ENCODE assay signal across 16 cellular contexts in genomic region chr10:22539579-22540160, GRCh38.
"Had no signal": no experiment of that assay in that cellular context is flagged by ENCODE, and none has a peak within 500 bp of the region (broad histone marks: within the 10 kb centered on the region; RNA-seq: fewer than 3 reads in every experiment).

No MANE protein-coding gene starts in this region.

- H3K4me3 Mint-ChIP-seq: activated CD4-positive, alpha-beta memory T cell treated with anti-CD3 and anti-CD28 coated beads for 36 hours; memory B cell; neural crest cell; T-helper 2 cell treated with Interferon-gamma antibody and Interleukin-4, amounts not matched to agents 5 μg/mL and 100 μg/mL, for 36 hours had no signal

- H3K27ac ChIP-seq: epithelial cell of prostate, gastroesophageal sphincter, left ventricle myocardium inferior, pancreas, stomach, thoracic aorta had no signal

- ATAC-seq: gastroesophageal sphincter, pancreas had no signal

- H3K9me3 Mint-ChIP-seq: activated T-helper 2 cell treated with anti-CD3 and anti-CD28 coated beads, Interferon-gamma antibody, Interleukin-2, Interleukin-4, amounts not matched to agents 10 μg/mL and 5 μg/mL and 100 μg/mL, durations not matched to agents 14 hours and 24 hours and 36 hours; neural crest cell had no signal

- H3K4me1 ChIP-seq: gastroesophageal sphincter, pancreas, stomach had no signal

- DNase-seq: activated CD4-positive, alpha-beta memory T cell treated with anti-CD3 and anti-CD28 coated beads for 36 hours; activated CD4-positive, CD25-positive, alpha-beta regulatory T cell treated with anti-CD3 and anti-CD28 coated beads, Interleukin-2, amount 50 U/mL, for 72 hours; effector memory CD4-positive, alpha-beta T cell; kidney; left ventricle myocardium inferior; pancreas; stimulated activated CD4-positive, alpha-beta T cell treated with anti-CD3 and anti-CD28 coated beads, Interleukin-15, amount 100 ng/mL, for 24 hours; stimulated activated CD4-positive, alpha-beta T cell treated with anti-CD3 and anti-CD28 coated beads, Interleukin-4, amount 100 ng/mL, for 24 hours; stomach had no signal

- H3K9me3 ChIP-seq: gastroesophageal sphincter, left ventricle myocardium inferior, pancreas, stomach, thoracic aorta had no signal

- H3K4me3 ChIP-seq: gastroesophageal sphincter, left ventricle myocardium inferior, pancreas, stomach, thoracic aorta had no signal

- H3K4me1 Mint-ChIP-seq: memory B cell had no signal

- H3K27me3 Mint-ChIP-seq: activated CD4-positive, alpha-beta memory T cell treated with anti-CD3 and anti-CD28 coated beads for 36 hours; memory B cell had no signal

- H3K27me3 ChIP-seq: gastroesophageal sphincter, pancreas, stomach had no signal

- H3K27ac Mint-ChIP-seq: activated CD4-positive, alpha-beta memory T cell treated with anti-CD3 and anti-CD28 coated beads for 36 hours; activated T-helper 2 cell treated with anti-CD3 and anti-CD28 coated beads, Interferon-gamma antibody, Interleukin-2, Interleukin-4, amounts not matched to agents 10 μg/mL and 5 μg/mL and 100 μg/mL, durations not matched to agents 14 hours and 24 hours and 36 hours; T-helper 2 cell treated with Interferon-gamma antibody and Interleukin-4, amounts not matched to agents 5 μg/mL and 100 μg/mL, for 36 hours had no signal
